1 cellular context compared by ENCODE assay signal in genomic region chr3:72724070-72724469, GRCh38.
TF ChIP-seq lines count a peak whose summit lies in the region.

No MANE protein-coding gene starts in this region.

TF ChIP-seq in HCT116, 20 proteins besides CTCF, POLR2A, EP300 and RAD21 (continued from another document):
- TF ChIP-seq SP1 (IDR thresholded peaks at IDR 0.05; ENCODE audit: low read depth) (peak; percentile 49; the same call in 1 of the 2 replicates), TCF7L2 (IDR thresholded peaks at IDR 0.05; ENCODE audit: borderline replicate concordance, extremely low read depth, insufficient read depth, insufficient read length) (no peak), EZH2 (IDR thresholded peaks at IDR 0.05) (no peak), FOSL1 (IDR thresholded peaks at IDR 0.05; ENCODE audit: low read depth) (peak; percentile 71; the same call in 1 of the 2 replicates), CEBPB (IDR thresholded peaks at IDR 0.05; ENCODE audit: low read depth) (peak; percentile 54), MAX (IDR thresholded peaks at IDR 0.05) (peak; percentile 58; the same call in 1 of the 2 replicates), ATF3 (IDR thresholded peaks at IDR 0.05) (no peak)
